2 cellular contexts compared by ENCODE assay signal in the genomic region with DNA sequence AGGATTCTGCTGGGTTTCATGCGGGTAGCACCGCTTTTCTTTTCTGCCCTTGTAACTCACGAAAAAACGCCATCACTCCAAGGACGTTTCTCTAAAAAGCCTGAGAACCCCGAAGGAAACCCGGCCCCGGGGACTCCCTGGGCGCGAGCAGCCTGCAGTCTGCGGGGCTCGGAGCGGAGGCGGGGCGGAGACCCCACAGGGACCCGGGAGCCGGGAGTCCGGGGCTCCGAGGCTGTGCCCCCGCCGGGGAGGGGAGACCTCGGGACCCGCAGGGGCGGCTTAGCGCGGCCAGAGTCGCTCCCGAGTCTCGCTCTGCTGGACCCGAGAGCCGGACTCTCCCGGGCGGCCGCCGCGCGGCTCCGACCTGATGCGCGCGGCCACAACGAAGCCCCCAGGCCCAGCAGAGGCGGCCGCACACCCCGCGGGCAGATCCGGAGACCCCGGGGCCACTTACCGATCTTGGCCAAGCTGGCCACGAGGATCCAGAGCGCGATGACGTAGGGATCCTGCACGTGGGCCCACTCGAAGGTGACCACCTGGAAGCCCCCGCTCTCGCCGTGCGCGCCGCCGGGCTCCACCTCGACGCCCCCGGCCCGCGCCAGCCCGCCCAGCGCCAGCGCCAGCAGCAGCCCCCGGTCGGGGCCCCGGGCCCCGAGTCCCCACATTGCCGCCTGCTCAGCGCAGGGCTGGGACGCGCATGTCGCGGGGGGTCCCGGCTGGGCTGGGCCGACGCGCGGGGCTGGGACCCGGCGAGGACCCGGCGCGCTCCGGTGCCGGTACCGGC.
TF ChIP-seq lines count a peak whose summit lies in the region.

No MANE protein-coding gene starts in this region.

TF ChIP-seq in GM23338, 12 proteins besides CTCF, POLR2A, EP300 and RAD21:
- TF ChIP-seq, protein P1, sequence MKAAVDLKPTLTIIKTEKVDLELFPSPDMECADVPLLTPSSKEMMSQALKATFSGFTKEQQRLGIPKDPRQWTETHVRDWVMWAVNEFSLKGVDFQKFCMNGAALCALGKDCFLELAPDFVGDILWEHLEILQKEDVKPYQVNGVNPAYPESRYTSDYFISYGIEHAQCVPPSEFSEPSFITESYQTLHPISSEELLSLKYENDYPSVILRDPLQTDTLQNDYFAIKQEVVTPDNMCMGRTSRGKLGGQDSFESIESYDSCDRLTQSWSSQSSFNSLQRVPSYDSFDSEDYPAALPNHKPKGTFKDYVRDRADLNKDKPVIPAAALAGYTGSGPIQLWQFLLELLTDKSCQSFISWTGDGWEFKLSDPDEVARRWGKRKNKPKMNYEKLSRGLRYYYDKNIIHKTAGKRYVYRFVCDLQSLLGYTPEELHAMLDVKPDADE (IDR thresholded peaks at IDR 0.05) = no peak
- TF ChIP-seq EZH2phosphoT487 (IDR thresholded peaks at IDR 0.05; ENCODE audit: unreplicated experiment) (peak; percentile 37), EZH2 (IDR thresholded peaks at IDR 0.05; ENCODE audit: low read depth, unreplicated experiment) (peak; percentile 89), CREB1 (CRISPR knock-in tag; IDR thresholded peaks at IDR 0.05; ENCODE audit: low read depth) (0 out of 2 replicates have a peak, but pooled peaks have one; percentile 42)

TF ChIP-seq in neural cell, 6 proteins besides CTCF, POLR2A, EP300 and RAD21 (continued from another document):
- TF ChIP-seq, protein P2, sequence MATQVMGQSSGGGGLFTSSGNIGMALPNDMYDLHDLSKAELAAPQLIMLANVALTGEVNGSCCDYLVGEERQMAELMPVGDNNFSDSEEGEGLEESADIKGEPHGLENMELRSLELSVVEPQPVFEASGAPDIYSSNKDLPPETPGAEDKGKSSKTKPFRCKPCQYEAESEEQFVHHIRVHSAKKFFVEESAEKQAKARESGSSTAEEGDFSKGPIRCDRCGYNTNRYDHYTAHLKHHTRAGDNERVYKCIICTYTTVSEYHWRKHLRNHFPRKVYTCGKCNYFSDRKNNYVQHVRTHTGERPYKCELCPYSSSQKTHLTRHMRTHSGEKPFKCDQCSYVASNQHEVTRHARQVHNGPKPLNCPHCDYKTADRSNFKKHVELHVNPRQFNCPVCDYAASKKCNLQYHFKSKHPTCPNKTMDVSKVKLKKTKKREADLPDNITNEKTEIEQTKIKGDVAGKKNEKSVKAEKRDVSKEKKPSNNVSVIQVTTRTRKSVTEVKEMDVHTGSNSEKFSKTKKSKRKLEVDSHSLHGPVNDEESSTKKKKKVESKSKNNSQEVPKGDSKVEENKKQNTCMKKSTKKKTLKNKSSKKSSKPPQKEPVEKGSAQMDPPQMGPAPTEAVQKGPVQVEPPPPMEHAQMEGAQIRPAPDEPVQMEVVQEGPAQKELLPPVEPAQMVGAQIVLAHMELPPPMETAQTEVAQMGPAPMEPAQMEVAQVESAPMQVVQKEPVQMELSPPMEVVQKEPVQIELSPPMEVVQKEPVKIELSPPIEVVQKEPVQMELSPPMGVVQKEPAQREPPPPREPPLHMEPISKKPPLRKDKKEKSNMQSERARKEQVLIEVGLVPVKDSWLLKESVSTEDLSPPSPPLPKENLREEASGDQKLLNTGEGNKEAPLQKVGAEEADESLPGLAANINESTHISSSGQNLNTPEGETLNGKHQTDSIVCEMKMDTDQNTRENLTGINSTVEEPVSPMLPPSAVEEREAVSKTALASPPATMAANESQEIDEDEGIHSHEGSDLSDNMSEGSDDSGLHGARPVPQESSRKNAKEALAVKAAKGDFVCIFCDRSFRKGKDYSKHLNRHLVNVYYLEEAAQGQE (IDR thresholded peaks at IDR 0.05; ENCODE audit: borderline replicate concordance) = no peak
- TF ChIP-seq MXI1 (conservative IDR thresholded peaks at IDR 0.05; ENCODE audit: poor library complexity, severe bottlenecking) (peak; percentile 30), EZH2 (IDR thresholded peaks at IDR 0.05; ENCODE audit: borderline replicate concordance, insufficient read depth, low read length, poor library complexity, severe bottlenecking) (peak; percentile 88), SMC3 (conservative IDR thresholded peaks at IDR 0.05; ENCODE audit: poor library complexity) (no peak)
